ENCODE assay signal across 23 cellular contexts in genomic region chr15:101066501-101067408, GRCh38.
"Had no signal": no experiment of that assay in that cellular context is flagged by ENCODE, and none has a peak within 500 bp of the region (broad histone marks: within the 10 kb centered on the region; RNA-seq: fewer than 3 reads in every experiment).

No MANE protein-coding gene starts in this region.

- H3K27me3 Mint-ChIP-seq: activated naive CD4-positive, alpha-beta T cell treated with anti-CD3 and anti-CD28 coated beads, Interleukin-2, amount 10 ng/mL, durations not matched to agents 7 days and 5 days; brain; dendritic cell treated with granulocyte-macrophage colony-stimulating factor and Interleukin-4, amounts not matched to agents 40 ng/mL and 50 ng/mL, for 4 days; naive thymus-derived CD4-positive, alpha-beta T cell had no signal

- H3K27ac ChIP-seq: neutrophil, ovary, psoas muscle, right atrium auricular region had no signal

- H3K4me3 Mint-ChIP-seq: activated naive CD4-positive, alpha-beta T cell treated with anti-CD3 and anti-CD28 coated beads, Interleukin-2, amount 10 ng/mL, durations not matched to agents 7 days and 5 days; brain; dendritic cell treated with granulocyte-macrophage colony-stimulating factor and Interleukin-4, amounts not matched to agents 40 ng/mL and 50 ng/mL, for 4 days; naive thymus-derived CD4-positive, alpha-beta T cell had no signal

- H3K27me3 ChIP-seq: heart right ventricle, neutrophil, ovary, right atrium auricular region had no signal

- FAIRE-seq: keratinocyte had no signal

- H3K36me3 Mint-ChIP-seq: activated naive CD4-positive, alpha-beta T cell treated with anti-CD3 and anti-CD28 coated beads, Interleukin-2, amount 10 ng/mL, durations not matched to agents 7 days and 5 days; brain; naive thymus-derived CD4-positive, alpha-beta T cell had no signal

- H3K4me3 ChIP-seq: heart right ventricle, lung, ovary, psoas muscle, right atrium auricular region had no signal

- H3K27ac Mint-ChIP-seq: activated naive CD4-positive, alpha-beta T cell treated with anti-CD3 and anti-CD28 coated beads, Interleukin-2, amount 10 ng/mL, durations not matched to agents 7 days and 5 days; brain; dendritic cell treated with granulocyte-macrophage colony-stimulating factor and Interleukin-4, amounts not matched to agents 40 ng/mL and 50 ng/mL, for 4 days; naive thymus-derived CD4-positive, alpha-beta T cell had no signal

- H3K9me3 Mint-ChIP-seq: activated naive CD4-positive, alpha-beta T cell treated with anti-CD3 and anti-CD28 coated beads, Interleukin-2, amount 10 ng/mL, durations not matched to agents 7 days and 5 days; brain; dendritic cell treated with granulocyte-macrophage colony-stimulating factor and Interleukin-4, amounts not matched to agents 40 ng/mL and 50 ng/mL, for 4 days; naive thymus-derived CD4-positive, alpha-beta T cell had no signal

- H3K9me3 ChIP-seq: heart right ventricle, neutrophil, ovary, psoas muscle, right atrium auricular region had no signal

- H3K36me3 ChIP-seq: ovary, right atrium auricular region had no signal

- DNase-seq: activated CD4-positive, alpha-beta T cell treated with anti-CD3 and anti-CD28 coated beads for 4 hours; activated CD4-positive, alpha-beta T cell treated with anti-CD3 and anti-CD28 coated beads, Interleukin-2, amount 50 U/mL, for 48 hours; activated CD4-positive, CD25-positive, alpha-beta regulatory T cell; activated CD8-positive, alpha-beta memory T cell treated with anti-CD3 and anti-CD28 coated beads, Interleukin-2, amount 50 U/mL, for 48 hours; activated naive CD4-positive, alpha-beta T cell treated with anti-CD3 and anti-CD28 coated beads, Interleukin-2, amount 10 ng/mL, durations not matched to agents 7 days and 5 days; activated T-cell treated with anti-CD3 and anti-CD28 coated beads, Interleukin-2, amount 50 U/mL, for 48 hours; anterior cingulate cortex; effector CD8-positive, alpha-beta T cell; erythroblast; foreskin fibroblast; heart right ventricle; naive thymus-derived CD4-positive, alpha-beta T cell; stimulated activated CD4-positive, alpha-beta T cell treated with anti-CD3 and anti-CD28 coated beads, Interleukin-4, amount 100 ng/mL, for 24 hours; stimulated activated naive CD8-positive, alpha-beta T cell treated with anti-CD3 and anti-CD28 coated beads, Interleukin-15, Interleukin-2, amounts not matched to agents 100 U/mL and 50 U/mL, for 24 hours; T1000 had no signal

- ATAC-seq: heart right ventricle; naive thymus-derived CD4-positive, alpha-beta T cell; psoas muscle; stimulated activated naive CD8-positive, alpha-beta T cell treated with anti-CD3 and anti-CD28 coated beads, Interleukin-15, Interleukin-2, amounts not matched to agents 100 U/mL and 50 U/mL, for 24 hours had no signal

- H3K4me1 ChIP-seq: psoas muscle had no signal
